ENCODE assay signal across 1 cellular context in genomic region chr22:37581534-37581933, GRCh38.
TF ChIP-seq lines count a peak whose summit lies in the region.

No MANE protein-coding gene starts in this region.

TF ChIP-seq in endothelial cell of umbilical vein, 7 proteins besides CTCF, POLR2A, EP300 and RAD21:
- TF ChIP-seq JUN (IDR thresholded peaks at IDR 0.05; ENCODE audit: borderline replicate concordance, insufficient read depth, insufficient read length, low read depth), result no peak
- no peak for TF ChIP-seq FOS (IDR thresholded peaks at IDR 0.05; ENCODE audit: borderline replicate concordance, insufficient read depth, low read length)
- TF ChIP-seq POLR2AphosphoS5 (IDR thresholded peaks at IDR 0.05; ENCODE audit: insufficient read depth, low read depth, low read length), result no peak
- no peak for TF ChIP-seq MAX (IDR thresholded peaks at IDR 0.05; ENCODE audit: insufficient read depth, insufficient read length)
- TF ChIP-seq MYC (IDR thresholded peaks at IDR 0.05; ENCODE audit: low read depth, low read length), result no peak
- no peak for TF ChIP-seq EZH2 (IDR thresholded peaks at IDR 0.05; ENCODE audit: borderline replicate concordance, low read depth, low read length, severe bottlenecking)
- TF ChIP-seq GATA2 (IDR thresholded peaks at IDR 0.05; ENCODE audit: insufficient read depth, insufficient read length, low read depth, low read length), result no peak
